Comparison of ENCODE assay signal across 8 cellular contexts in genomic region chr1:52142220-52143153, GRCh38. TPM values are rescaled to one million over a fixed set of nuclear protein-coding genes. Genes with fewer than 3 reads are reported as not detected.
DNase-seq lines count a peak whose midpoint lies in the region; ATAC-seq, FAIRE-seq and TF ChIP-seq lines count a peak whose summit lies in the region.

No MANE protein-coding gene starts in this region.

- H3K9ac ChIP-seq in mucosa of rectum (ENCODE audit: low read depth in 1 of 2, low read length in 2 of 2), result peak overlapping the region; percentile 69 to 92

- DNase-seq in A549 (ENCODE audit: low read depth in 1 of 2, low spot score in 1 of 2), result peak in 1 of 2 experiments; percentile 54
- peak; percentile 29 for DNase-seq in NCI-H226
- DNase-seq in activated CD8-positive, alpha-beta memory T cell treated with anti-CD3 and anti-CD28 coated beads, Interleukin-2, amount 10 ng/mL, durations not matched to agents 7 days and 5 days, result no peak
- DNase-seq in epithelial cell of proximal tubule (ENCODE audit: low read depth), result no peak
- DNase-seq in substantia nigra (lab: John Stamatoyannopoulos, UW), result peak in 40 of 49 donors; percentile 4 to 76 (median 41)

- H3K4me3 Mint-ChIP-seq in activated CD8-positive, alpha-beta memory T cell treated with anti-CD3 and anti-CD28 coated beads, Interleukin-2, amount 10 ng/mL, durations not matched to agents 7 days and 5 days, result peak overlapping the region; percentile 63

- peaks cover 26% of the 10 kb centered on the region for H3K4me1 Mint-ChIP-seq in activated CD8-positive, alpha-beta memory T cell treated with anti-CD3 and anti-CD28 coated beads, Interleukin-2, amount 10 ng/mL, durations not matched to agents 7 days and 5 days

- 0 out of 2 replicates have a peak, but pooled peaks have one; percentile 13 for TF ChIP-seq POLR2A in A549 (IDR thresholded peaks at IDR 0.05; ENCODE audit: low read length)

- POLR2A ChIA-PET in A549 (lab: Yijun Ruan, JAX), result interaction anchor here (0.6 kb wide), 1 partner anchor 13 kb away, joined by 5 read pairs; no protein-coding TSS in a partner anchor

- 1% methylated on average over 14 of the region's 79 CpGs for WGBS in A549 (ENCODE audit: missing lambda C conversion rate)

- no peak for TF ChIP-seq EP300 in A549 (IDR thresholded peaks at IDR 0.05)

- peaks cover 49% of the 10 kb centered on the region for H3K27me3 Mint-ChIP-seq in activated CD8-positive, alpha-beta memory T cell treated with anti-CD3 and anti-CD28 coated beads, Interleukin-2, amount 10 ng/mL, durations not matched to agents 7 days and 5 days

- H3K27ac Mint-ChIP-seq in activated CD8-positive, alpha-beta memory T cell treated with anti-CD3 and anti-CD28 coated beads, Interleukin-2, amount 10 ng/mL, durations not matched to agents 7 days and 5 days, result no peak overlapping the region

- no peaks in the 10 kb centered on the region for H3K36me3 Mint-ChIP-seq in activated CD8-positive, alpha-beta memory T cell treated with anti-CD3 and anti-CD28 coated beads, Interleukin-2, amount 10 ng/mL, durations not matched to agents 7 days and 5 days

- H3K9me3 Mint-ChIP-seq in activated CD8-positive, alpha-beta memory T cell treated with anti-CD3 and anti-CD28 coated beads, Interleukin-2, amount 10 ng/mL, durations not matched to agents 7 days and 5 days (ENCODE audit: low read depth), result no peaks in the 10 kb centered on the region

- peak; percentile 74 to 82 for ATAC-seq in A549
- peak; percentile 48 for ATAC-seq in GM18498 (IDR thresholded peaks at IDR 0.05; ENCODE audit: unreplicated experiment)
- peak; percentile 30 for ATAC-seq in HG02981 (IDR thresholded peaks at IDR 0.05; ENCODE audit: unreplicated experiment)
- ATAC-seq in activated CD8-positive, alpha-beta memory T cell treated with anti-CD3 and anti-CD28 coated beads, Interleukin-2, amount 10 ng/mL, durations not matched to agents 7 days and 5 days, result peak; percentile 26

- H3K36me3 ChIP-seq in mucosa of rectum (ENCODE audit: control insufficient read depth in 2 of 2, insufficient read depth in 2 of 2, low read length in 2 of 2), result no peaks in the 10 kb centered on the region

- H3K4me3 ChIP-seq in A549 (peak overlapping the region; percentile 96), epithelial cell of proximal tubule (ENCODE audit: low read depth, low read length) (peak overlapping the region; percentile 80), mucosa of rectum (ENCODE audit: low read length in 2 of 2) (peak overlapping the region; percentile 74 to 81)

- H3K4me1 ChIP-seq in A549 (peaks cover 15% of the 10 kb centered on the region; the same call in 2 of the 3 replicates), mucosa of rectum (ENCODE audit: control insufficient read depth in 2 of 2, insufficient read depth in 2 of 2, low read length in 2 of 2) (peaks cover 8 to 18% of the 10 kb centered on the region in 2 donors)

- peak overlapping the region; percentile 81 for H3K4me2 ChIP-seq in A549

- H3K9me3 ChIP-seq in A549, result no peaks in the 10 kb centered on the region
- no peaks in the 10 kb centered on the region for H3K9me3 ChIP-seq in mucosa of rectum (ENCODE audit: control insufficient read depth in 2 of 2, low read length in 2 of 2)

- TF ChIP-seq CTCF in A549 (IDR thresholded peaks at IDR 0.05) (peak; percentile 27; the same call in 2 of the 3 replicates), epithelial cell of proximal tubule (conservative IDR thresholded peaks at IDR 0.05; ENCODE audit: low read depth, low read length) (no peak)

- no peaks in the 10 kb centered on the region for H3K27me3 ChIP-seq in mucosa of rectum (ENCODE audit: control insufficient read depth in 2 of 2, insufficient read depth in 2 of 2, low read length in 2 of 2)

- H3K27ac ChIP-seq in A549 (peak overlapping the region; percentile 97), mucosa of rectum (ENCODE audit: low read depth in 2 of 2, low read length in 2 of 2) (peak overlapping the region; percentile 85), substantia nigra (ENCODE audit: low read depth, low read length, poor library complexity, severe bottlenecking) (peak overlapping the region; percentile 76)

- CTCF ChIA-PET in A549 (lab: Yijun Ruan, JAX), result interaction anchor here (0.9 to 1.5 kb wide), 7 partner anchors 9 to 154 kb away, joined by 3 to 5 read pairs (median 3); no protein-coding TSS in a partner anchor
- CTCF ChIA-PET in activated CD8-positive, alpha-beta memory T cell treated with anti-CD3 and anti-CD28 coated beads, Interleukin-2, amount 10 ng/mL, durations not matched to agents 7 days and 5 days (lab: Charles Lee), result interaction anchor here (0.9 to 1.1 kb wide), 2 partner anchors 72 to 171 kb away, joined by 3 read pairs; no protein-coding TSS in a partner anchor

- TF ChIP-seq RAD21 in A549 (conservative IDR thresholded peaks at IDR 0.05 in 1 of 2, IDR thresholded peaks at IDR 0.05 in 1 of 2), result no peak; a peak in 1 of 5 replicates

- no peak for FAIRE-seq in A549 (lab: Jason Lieb, UNC)

TF ChIP-seq in A549, 52 proteins besides CTCF, POLR2A, EP300 and RAD21:
- no peak for TF ChIP-seq BCL3 (IDR thresholded peaks at IDR 0.05)
- TF ChIP-seq PHF8 (IDR thresholded peaks at IDR 0.05; ENCODE audit: borderline replicate concordance, low read depth), result peak; percentile 68
- TF ChIP-seq PBX3 (IDR thresholded peaks at IDR 0.05), result no peak
- peak; percentile 38; the same call in 1 of the 2 replicates for TF ChIP-seq MAX (IDR thresholded peaks at IDR 0.05)

RNA-seq across cellular contexts. Expression of gene ZFYVE9, which starts 0.6 kb away (rescaled TPM):
- polyA plus RNA-seq in A549 (2011; rRNA removed), result 11.9 and 14.9 TPM in 2 replicates
- 1.6 and 1.9 TPM in 2 replicates for polyA plus RNA-seq in A549 (2012; cell fraction: cytosol; rRNA removed)
- polyA plus RNA-seq in A549 (2012; cell fraction: nucleus; rRNA removed), result 0.84 and 1.2 TPM in 2 replicates
- polyA plus RNA-seq in A549 (2017; fragmentation: RNase III; extraction: RNeasy Plus Mini Kit Qiagen cat#74134 plus additional on column Dnase treatment), result 6.9 to 7.4 TPM (median 7.1 TPM) in 3 replicates
- polyA minus RNA-seq in A549 (2011; rRNA and poly(A)+ RNA removed), result 16.1 and 16.7 TPM in 2 replicates
- total RNA-seq in activated CD8-positive, alpha-beta memory T cell treated with anti-CD3 and anti-CD28 coated beads, Interleukin-2, amount 10 ng/mL, durations not matched to agents 7 days and 5 days, result under 1 TPM; 0.29 to 0.35 TPM
- total RNA-seq in epithelial cell of proximal tubule, result 9.8 and 17.6 TPM in 2 replicates

Comparison
In these comparisons a context has a peak if more than half of its experiments do, and no peak if none do; other contexts are left out.
1. ATAC-seq: peak in every context shown above with its lines; median percentile 78 in A549; 48 in GM18498; 30 in HG02981; 26 in activated CD8-positive, alpha-beta memory T cell treated with anti-CD3 and anti-CD28 coated beads, Interleukin-2, amount 10 ng/mL, durations not matched to agents 7 days and 5 days.
2. DNase-seq: peak in NCI-H226 (single experiment) and substantia nigra (40 of 49); none in activated CD8-positive, alpha-beta memory T cell treated with anti-CD3 and anti-CD28 coated beads, Interleukin-2, amount 10 ng/mL, durations not matched to agents 7 days and 5 days (single experiment) and epithelial cell of proximal tubule (single experiment).
3. Peak in every context shown above with its lines, with median percentiles within 50 percentile points of each other: H3K27ac ChIP-seq and H3K4me3 ChIP-seq.